In the genomic region with DNA sequence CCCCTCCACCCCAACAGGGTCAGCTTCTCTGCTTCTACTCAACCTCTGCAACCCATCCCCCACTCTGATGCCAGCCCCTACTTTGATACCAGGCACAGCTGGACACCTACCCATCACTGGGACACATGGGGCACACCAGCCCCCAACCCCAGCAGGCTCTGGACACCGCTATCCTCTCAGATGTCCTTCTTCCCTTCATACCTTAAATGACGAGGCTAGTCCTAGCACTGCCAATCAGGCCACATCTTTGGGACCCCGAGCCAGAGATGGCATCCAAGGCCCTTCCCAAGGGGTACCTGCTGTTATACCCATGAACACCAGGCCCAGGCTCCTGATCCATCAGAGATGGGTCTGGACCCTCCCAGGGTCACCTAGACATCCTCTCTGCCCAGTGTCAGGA, we compare ENCODE assay signal across 14 cellular contexts.
"Had no signal": no experiment of that assay in that cellular context is flagged by ENCODE, and none has a peak within 500 bp of the region (broad histone marks: within the 10 kb centered on the region; RNA-seq: fewer than 3 reads in every experiment).

No MANE protein-coding gene starts in this region.

- H3K27me3 ChIP-seq: cardiac muscle cell, pancreas, stomach had no signal

- H3K4me3 ChIP-seq: cardiac muscle cell, coronary artery, lower lobe of right lung, pancreas, stomach, thoracic aorta had no signal

- H3K27ac ChIP-seq: cardiac muscle cell, coronary artery, epithelial cell of prostate, lower lobe of right lung, pancreas, stomach, thoracic aorta had no signal

- H3K36me3 Mint-ChIP-seq: activated naive CD8-positive, alpha-beta T cell; naive thymus-derived CD8-positive, alpha-beta T cell; T-cell had no signal

- H3K27ac Mint-ChIP-seq: activated naive CD8-positive, alpha-beta T cell; activated T-cell treated with anti-CD3 and anti-CD28 coated beads, Interleukin-2, amount 50 U/mL, for 24 hours had no signal

- H3K9me3 Mint-ChIP-seq: activated T-cell treated with anti-CD3 and anti-CD28 coated beads, Interleukin-2, amount 50 U/mL, for 24 hours; effector memory CD8-positive, alpha-beta T cell; naive thymus-derived CD8-positive, alpha-beta T cell; T-cell had no signal

- FAIRE-seq: astrocyte, pancreas had no signal

- H3K27me3 Mint-ChIP-seq: activated CD8-positive, alpha-beta memory T cell treated with anti-CD3 and anti-CD28 coated beads, Interleukin-2, amount 10 ng/mL, durations not matched to agents 7 days and 5 days; activated naive CD8-positive, alpha-beta T cell; activated T-cell treated with anti-CD3 and anti-CD28 coated beads, Interleukin-2, amount 50 U/mL, for 24 hours; effector memory CD8-positive, alpha-beta T cell; naive thymus-derived CD8-positive, alpha-beta T cell; T-cell had no signal

- H3K4me3 Mint-ChIP-seq: activated CD8-positive, alpha-beta memory T cell treated with anti-CD3 and anti-CD28 coated beads, Interleukin-2, amount 10 ng/mL, durations not matched to agents 7 days and 5 days; activated naive CD8-positive, alpha-beta T cell; activated T-cell treated with anti-CD3 and anti-CD28 coated beads, Interleukin-2, amount 50 U/mL, for 24 hours; effector memory CD8-positive, alpha-beta T cell; naive thymus-derived CD8-positive, alpha-beta T cell; T-cell had no signal
